Comparison of ENCODE assay signal across 9 cellular contexts in genomic region chr14:99930420-99931274, GRCh38.
DNase-seq lines count a peak whose midpoint lies in the region; ATAC-seq and TF ChIP-seq lines count a peak whose summit lies in the region.
"Had no signal": no experiment of that assay in that cellular context is flagged by ENCODE, and none has a peak within 500 bp of the region (broad histone marks: within the 10 kb centered on the region; RNA-seq: fewer than 3 reads in every experiment).

No MANE protein-coding gene starts in this region.

- peaks cover 3% of the 10 kb centered on the region for H3K9me3 Mint-ChIP-seq in activated CD4-positive, alpha-beta memory T cell treated with anti-CD3 and anti-CD28 coated beads for 36 hours
- peaks cover 0 to 8% (median 0%) of the 10 kb centered on the region in 11 donors for H3K9me3 Mint-ChIP-seq in naive thymus-derived CD4-positive, alpha-beta T cell

- H3K4me1 Mint-ChIP-seq in activated CD4-positive, alpha-beta memory T cell treated with anti-CD3 and anti-CD28 coated beads for 36 hours (ENCODE audit: low read depth) = peaks cover 8% of the 10 kb centered on the region
- no peaks in the 10 kb centered on the region for H3K4me1 Mint-ChIP-seq in naive thymus-derived CD4-positive, alpha-beta T cell

- no peaks in the 10 kb centered on the region for H3K27me3 ChIP-seq in naive thymus-derived CD4-positive, alpha-beta T cell (ENCODE audit: control insufficient read depth in 2 of 2, insufficient read depth in 2 of 2, low read length in 2 of 2)

- H3K9me3 ChIP-seq in naive thymus-derived CD4-positive, alpha-beta T cell (ENCODE audit: control insufficient read depth in 2 of 3, low read length in 3 of 3) = no peaks in the 10 kb centered on the region

- POLR2A ChIA-PET in activated CD4-positive, alpha-beta memory T cell treated with anti-CD3 and anti-CD28 coated beads for 36 hours (lab: Charles Lee) = no interaction called here
- POLR2A ChIA-PET in naive thymus-derived CD4-positive, alpha-beta T cell (lab: Charles Lee) = no interaction called here

- no peaks in the 10 kb centered on the region for H3K4me1 ChIP-seq in naive thymus-derived CD4-positive, alpha-beta T cell (ENCODE audit: control insufficient read depth in 2 of 2, insufficient read depth in 2 of 2, low read length in 2 of 2)

- H3K4me3 Mint-ChIP-seq in activated CD4-positive, alpha-beta memory T cell treated with anti-CD3 and anti-CD28 coated beads for 36 hours = no peak overlapping the region
- no peak overlapping the region for H3K4me3 Mint-ChIP-seq in naive thymus-derived CD4-positive, alpha-beta T cell
- H3K4me3 Mint-ChIP-seq: T-helper 2 cell treated with Interferon-gamma antibody and Interleukin-4, amounts not matched to agents 5 μg/mL and 100 μg/mL, for 36 hours had no signal

- ATAC-seq in GM19043 (IDR thresholded peaks at IDR 0.05; ENCODE audit: low read depth, unreplicated experiment) (peak; percentile 71), HG03025 (IDR thresholded peaks at IDR 0.05; ENCODE audit: low FRiP score, unreplicated experiment) (peak; percentile 57)
- ATAC-seq in naive thymus-derived CD4-positive, alpha-beta T cell = no peak

- H3K36me3 ChIP-seq in naive thymus-derived CD4-positive, alpha-beta T cell (ENCODE audit: control insufficient read depth in 2 of 3, insufficient read depth in 3 of 3, low read length in 3 of 3) = no peaks in the 10 kb centered on the region

- H3K27me3 Mint-ChIP-seq in activated CD4-positive, alpha-beta memory T cell treated with anti-CD3 and anti-CD28 coated beads for 36 hours = peaks cover under 1% of the 10 kb centered on the region
- H3K27me3 Mint-ChIP-seq in naive thymus-derived CD4-positive, alpha-beta T cell = peaks cover 0 to 13% (median 6%) of the 10 kb centered on the region in 5 donors

- H3K36me3 Mint-ChIP-seq in activated CD4-positive, alpha-beta memory T cell treated with anti-CD3 and anti-CD28 coated beads for 36 hours = no peaks in the 10 kb centered on the region
- H3K36me3 Mint-ChIP-seq in naive thymus-derived CD4-positive, alpha-beta T cell = peaks cover 0 to 1% (median 0%) of the 10 kb centered on the region in 5 donors

- CTCF ChIA-PET in activated CD4-positive, alpha-beta memory T cell treated with anti-CD3 and anti-CD28 coated beads for 36 hours (lab: Charles Lee) = interaction anchor here (0.5 to 1.0 kb wide), 4 partner anchors 16 to 933 kb away, joined by 3 read pairs; no protein-coding TSS in a partner anchor
- CTCF ChIA-PET in naive thymus-derived CD4-positive, alpha-beta T cell (lab: Charles Lee) = interaction anchor here (0.6 kb wide), 1 partner anchor 49 kb away, joined by 3 read pairs; no protein-coding TSS in a partner anchor

- no peak overlapping the region for H3K4me3 ChIP-seq in GM12865 (ENCODE audit: low read depth, low read length)
- H3K4me3 ChIP-seq in naive thymus-derived CD4-positive, alpha-beta T cell (ENCODE audit: low read length) = no peak overlapping the region

- H3K27ac ChIP-seq in substantia nigra (ENCODE audit: low read depth, low read length, poor library complexity, severe bottlenecking) = no peak overlapping the region
- no peak overlapping the region for H3K27ac ChIP-seq in naive thymus-derived CD4-positive, alpha-beta T cell (ENCODE audit: low read depth, low read length)

- no peak for TF ChIP-seq CTCF in GM12865 (IDR thresholded peaks at IDR 0.05; ENCODE audit: insufficient read depth, low read depth, low read length, missing control alignments)

- H3K27ac Mint-ChIP-seq in activated CD4-positive, alpha-beta memory T cell treated with anti-CD3 and anti-CD28 coated beads for 36 hours = peak overlapping the region; percentile 33
- H3K27ac Mint-ChIP-seq in naive thymus-derived CD4-positive, alpha-beta T cell = no peak overlapping the region
- H3K27ac Mint-ChIP-seq: T-helper 2 cell treated with Interferon-gamma antibody and Interleukin-4, amounts not matched to agents 5 μg/mL and 100 μg/mL, for 36 hours had no signal

- DNase-seq in GM12865 (ENCODE audit: low read depth) (peak; percentile 88), substantia nigra (lab: John Stamatoyannopoulos, UW) (no peak), NCI-H187 (lab: John Stamatoyannopoulos, UW) (no peak), DMS153 treated with DMSO at 0.1 percent for 48 hours (lab: John Stamatoyannopoulos, UW; ENCODE audit: unreplicated experiment) (no peak)
- DNase-seq in activated CD4-positive, alpha-beta memory T cell treated with anti-CD3 and anti-CD28 coated beads for 36 hours = peak; percentile 81
- DNase-seq in naive thymus-derived CD4-positive, alpha-beta T cell = no peak

- intact Hi-C loops in activated CD4-positive, alpha-beta memory T cell treated with anti-CD3 and anti-CD28 coated beads for 36 hours (cut with micrococcal nuclease) = loop anchor here (2.0 kb wide), 1 partner anchor 16 kb away; no protein-coding TSS in a partner anchor
- intact Hi-C loops in naive thymus-derived CD4-positive, alpha-beta T cell (cut with micrococcal nuclease) = no loop called here

Comparison
In these comparisons a context has a peak if more than half of its experiments do, and no peak if none do; other contexts are left out.
1. DNase-seq: peak in GM12865 (single experiment) and activated CD4-positive, alpha-beta memory T cell treated with anti-CD3 and anti-CD28 coated beads for 36 hours (single experiment); none in substantia nigra (0 of 49), NCI-H187 (0 of 2), DMS153 treated with DMSO at 0.1 percent for 48 hours (single experiment) and naive thymus-derived CD4-positive, alpha-beta T cell (0 of 9).